In genomic region chr20:34825530-34826362, GRCh38 we compare ENCODE assay signal across 1 cellular context.
TF ChIP-seq lines count a peak whose summit lies in the region.

Gene NCOA6 (minus strand): TSS chr20:34825651. CDS start chr20:34782355, 43,296 bp downstream.

TF ChIP-seq in HepG2, 621 proteins besides CTCF, POLR2A, EP300 and RAD21 (continued from another document and continues in another):
- TF ChIP-seq TFE3 (CRISPR knock-in tag; IDR thresholded peaks at IDR 0.05) (peak; percentile 85), ZNF512B (CRISPR knock-in tag; IDR thresholded peaks at IDR 0.05; ENCODE audit: borderline replicate concordance) (no peak), NFE2 (CRISPR knock-in tag; IDR thresholded peaks at IDR 0.05) (no peak), RFX1 (IDR thresholded peaks at IDR 0.05) (no peak), SMARCE1 (IDR thresholded peaks at IDR 0.05; ENCODE audit: borderline replicate concordance) (no peak), MTA1 (CRISPR knock-in tag; IDR thresholded peaks at IDR 0.05; ENCODE audit: borderline replicate concordance) (no peak), THAP8 (CRISPR knock-in tag; IDR thresholded peaks at IDR 0.05; ENCODE audit: borderline replicate concordance) (0 out of 2 replicates have a peak, but pooled peaks have one; percentile 32), SIN3B (IDR thresholded peaks at IDR 0.05; ENCODE audit: low read length) (no peak), LRRFIP1 (CRISPR knock-in tag; conservative IDR thresholded peaks at IDR 0.05) (no peak), BRF2 (CRISPR knock-in tag; IDR thresholded peaks at IDR 0.05) (peak; percentile 13; the same call in 1 of the 2 replicates), ARHGAP35 (CRISPR knock-in tag; IDR thresholded peaks at IDR 0.05; ENCODE audit: borderline replicate concordance) (no peak), MYPOP (CRISPR knock-in tag; IDR thresholded peaks at IDR 0.05) (no peak), ZBTB2 (CRISPR knock-in tag; IDR thresholded peaks at IDR 0.05; ENCODE audit: low read depth) (peak; percentile 60; the same call in 1 of the 2 replicates), ZMYM3 (CRISPR knock-in tag; IDR thresholded peaks at IDR 0.05) (peak; percentile 99), MXD4 (CRISPR knock-in tag; IDR thresholded peaks at IDR 0.05) (peak; percentile 41; the same call in 1 of the 2 replicates), ZNF33B (CRISPR knock-in tag; IDR thresholded peaks at IDR 0.05) (no peak; the same call in 1 of the 2 replicates), KLF16 (CRISPR knock-in tag; IDR thresholded peaks at IDR 0.05) (no peak; a peak in 1 of 4 replicates), KLF13 (CRISPR knock-in tag; IDR thresholded peaks at IDR 0.05) (no peak), AKAP8 (CRISPR knock-in tag; IDR thresholded peaks at IDR 0.05) (no peak), ADNP (CRISPR knock-in tag; IDR thresholded peaks at IDR 0.05) (peak; percentile 87), AHDC1 (CRISPR knock-in tag; IDR thresholded peaks at IDR 0.05; ENCODE audit: borderline replicate concordance) (no peak), ZNF143 (CRISPR knock-in tag; IDR thresholded peaks at IDR 0.05) (no peak), ZFP36L2 (CRISPR knock-in tag; IDR thresholded peaks at IDR 0.05) (0 out of 2 replicates have a peak, but pooled peaks have one; percentile 64), ZNF343 (CRISPR knock-in tag; IDR thresholded peaks at IDR 0.05) (no peak), KMT2B (CRISPR knock-in tag; IDR thresholded peaks at IDR 0.05) (peak; percentile 54), SMAD1 (CRISPR knock-in tag; IDR thresholded peaks at IDR 0.05; ENCODE audit: borderline replicate concordance, low read depth) (no peak), ZNF878 (CRISPR knock-in tag; IDR thresholded peaks at IDR 0.05) (no peak), MATR3 (CRISPR knock-in tag; IDR thresholded peaks at IDR 0.05) (no peak), SRSF1 (optimal IDR thresholded peaks at IDR 0.05; ENCODE audit: low read depth, low read length) (no peak), ZNF576 (CRISPR knock-in tag; IDR thresholded peaks at IDR 0.05) (no peak), SOX13 (IDR thresholded peaks at IDR 0.05) (no peak), SOX13 (CRISPR knock-in tag; conservative IDR thresholded peaks at IDR 0.05 in 1 of 2, IDR thresholded peaks at IDR 0.05 in 1 of 2) (peak in 1 of 2 experiments; percentile 44; a peak in 1 of 4 replicates), CEBPB (IDR thresholded peaks at IDR 0.05; ENCODE audit: borderline replicate concordance, low read depth, low read length) (no peak), ZFP62 (CRISPR knock-in tag; IDR thresholded peaks at IDR 0.05) (no peak), MIXL1 (CRISPR knock-in tag; IDR thresholded peaks at IDR 0.05) (peak; percentile 29; the same call in 1 of the 2 replicates), ZBTB42 (CRISPR knock-in tag; IDR thresholded peaks at IDR 0.05) (no peak), JUNB (CRISPR knock-in tag; IDR thresholded peaks at IDR 0.05; ENCODE audit: borderline replicate concordance) (no peak), ZNF891 (CRISPR knock-in tag; IDR thresholded peaks at IDR 0.05) (no peak), BHLHE40 (IDR thresholded peaks at IDR 0.05; ENCODE audit: low read length) (peak; percentile 75), MEF2D (CRISPR knock-in tag; IDR thresholded peaks at IDR 0.05) (peak; percentile 84; the same call in 1 of the 2 replicates)
